In genomic region chr4:153564630-153565525, GRCh38 we compare ENCODE assay signal across 10 cellular contexts.
DNase-seq lines count a peak whose midpoint lies in the region; ATAC-seq, FAIRE-seq and TF ChIP-seq lines count a peak whose summit lies in the region.
"Had no signal": no experiment of that assay in that cellular context is flagged by ENCODE, and none has a peak within 500 bp of the region (broad histone marks: within the 10 kb centered on the region; RNA-seq: fewer than 3 reads in every experiment).

No MANE protein-coding gene starts in this region.

- no peak for FAIRE-seq in RCC 7860 (lab: Jason Lieb, UNC)

- H3K27ac ChIP-seq in gastroesophageal sphincter, result peak overlapping the region in 3 of 4 donors; percentile 48 to 68 (median 56)

- no peaks in the 10 kb centered on the region for H3K27me3 ChIP-seq in gastroesophageal sphincter

- CTCF ChIA-PET in GM10248 (lab: Yijun Ruan, JAX), result interaction anchor here (0.8 to 1.3 kb wide), 4 partner anchors 10 to 87 kb away, joined by 3 to 4 read pairs (median 3); no protein-coding TSS in a partner anchor

- POLR2A ChIA-PET in GM10248 (lab: Yijun Ruan, JAX), result no interaction called here

- H3K4me1 ChIP-seq in gastroesophageal sphincter, result peaks cover 7 to 42% (median 10%) of the 10 kb centered on the region in 3 donors

- no peak for TF ChIP-seq POLR2A in gastroesophageal sphincter (IDR thresholded peaks at IDR 0.05)

- no peaks in the 10 kb centered on the region for H3K9me3 ChIP-seq in gastroesophageal sphincter

- peak; percentile 73 for ATAC-seq in gastroesophageal sphincter
- no peak for ATAC-seq in HG03135 (IDR thresholded peaks at IDR 0.05; ENCODE audit: unreplicated experiment)
- ATAC-seq in HG03159 (IDR thresholded peaks at IDR 0.05; ENCODE audit: unreplicated experiment), result no peak

- no peak for TF ChIP-seq CTCF in gastroesophageal sphincter (IDR thresholded peaks at IDR 0.05)
- TF ChIP-seq CTCF in retinal pigment epithelial cell (conservative IDR thresholded peaks at IDR 0.05; ENCODE audit: low read depth, low read length), result no peak
- no peak for TF ChIP-seq CTCF in GM10248 (IDR thresholded peaks at IDR 0.05; ENCODE audit: control extremely low read depth, extremely low read depth, low read depth, missing control alignments)

- DNase-seq in GM03348 (ENCODE audit: low spot score) (peak; percentile 22), RCC 7860 (ENCODE audit: low spot score) (peak; percentile 14), retinal pigment epithelial cell (ENCODE audit: low read depth) (peak; percentile 76), GM10248 (ENCODE audit: extremely low spot score) (no peak), GDM1 (lab: John Stamatoyannopoulos, UW) (no peak)
- DNase-seq: activated T-cell treated with anti-CD3 and anti-CD28 coated beads, Interleukin-2, amount 50 U/mL, for 1 hour; NCI-H226 had no signal

- WGBS in gastroesophageal sphincter (ENCODE audit: low coverage in 1 of 2), 2 donors, result 39 to 41% methylated on average over 6 to 7 of the region's 7 CpGs

- H3K36me3 ChIP-seq in gastroesophageal sphincter, result peaks cover 0 to 4% of the 10 kb centered on the region in 2 donors

- H3K4me3 ChIP-seq in gastroesophageal sphincter (no peak overlapping the region), retinal pigment epithelial cell (ENCODE audit: low read length) (no peak overlapping the region)

- no peak for TF ChIP-seq EP300 in gastroesophageal sphincter (IDR thresholded peaks at IDR 0.05)

Comparison
In these comparisons a context has a peak if more than half of its experiments do, and no peak if none do; other contexts are left out.
1. DNase-seq: peak in GM03348 (single experiment), RCC 7860 (single experiment) and retinal pigment epithelial cell (single experiment); none in GM10248 (single experiment) and GDM1 (single experiment).